10 cellular contexts compared by ENCODE assay signal in the genomic region with DNA sequence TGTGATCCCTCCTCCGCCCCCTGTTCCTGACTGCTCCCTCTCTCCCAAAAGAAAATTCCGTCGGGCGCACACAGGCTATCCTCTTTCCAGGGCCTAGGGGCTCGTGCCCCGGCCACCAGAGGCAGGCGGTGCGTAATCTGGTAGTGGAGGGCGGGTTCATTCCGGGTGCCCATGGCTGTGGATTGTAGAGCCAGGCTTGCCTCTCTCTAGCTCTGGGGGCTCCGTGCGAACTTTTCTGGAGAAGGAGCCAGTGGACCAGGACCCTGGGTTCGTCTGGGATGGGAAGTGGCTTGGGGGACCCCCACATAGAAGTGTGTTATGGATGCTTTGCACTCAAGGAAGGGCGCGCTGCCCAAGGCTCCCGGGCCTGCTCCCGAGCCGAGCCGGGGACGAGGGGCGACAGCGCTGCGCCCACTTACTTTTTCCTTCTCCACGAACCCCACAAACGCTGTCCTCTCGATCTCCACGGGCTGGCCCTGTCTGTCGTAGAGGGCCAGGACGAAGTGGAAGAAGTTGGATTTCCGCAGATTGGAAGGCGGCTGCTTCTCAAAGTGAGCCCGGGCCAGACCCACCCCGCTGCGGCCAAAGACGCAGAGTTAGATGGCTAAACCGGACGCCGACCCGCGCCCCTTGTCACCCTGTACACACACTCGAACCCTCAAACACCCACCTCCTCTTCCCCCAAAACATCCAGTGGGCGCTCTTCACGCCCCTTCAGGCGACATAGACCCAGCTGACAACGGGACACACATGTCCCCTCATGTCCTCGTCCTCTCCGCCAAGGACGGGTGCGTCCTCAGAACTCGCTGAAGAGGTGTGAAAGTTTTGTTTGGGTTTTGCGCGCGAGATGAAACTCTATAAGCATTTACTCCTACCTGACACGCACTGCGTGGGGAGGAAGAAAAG. TPM values are rescaled to one million over a fixed set of nuclear protein-coding genes. Genes with fewer than 3 reads are reported as not detected.
DNase-seq lines count a peak whose midpoint lies in the region; ATAC-seq and TF ChIP-seq lines count a peak whose summit lies in the region.
"Had no signal": no experiment of that assay in that cellular context is flagged by ENCODE, and none has a peak within 500 bp of the region (broad histone marks: within the 10 kb centered on the region; RNA-seq: fewer than 3 reads in every experiment).

No MANE protein-coding gene starts in this region.

- no peak for ATAC-seq in T-helper 17 cell

- no TSS peak for BruUV-seq in PC-9 (replicated peaks; lab: Mats Ljungman, UMichigan)

- H3K4me1 ChIP-seq in hepatocyte (ENCODE audit: insufficient read depth) (peaks cover 4% of the 10 kb centered on the region), smooth muscle cell (ENCODE audit: low read depth) (peaks cover 25% of the 10 kb centered on the region), PC-9 (replicated peaks; ENCODE audit: insufficient read depth) (no peaks in the 10 kb centered on the region)

- H3F3A ChIP-seq in smooth muscle cell (ENCODE audit: low read depth) (no peaks in the 10 kb centered on the region), PC-9 (ENCODE audit: insufficient read depth, low read depth) (no peaks in the 10 kb centered on the region)

- peak overlapping the region; percentile 94 for H3K4me3 Mint-ChIP-seq in T-helper 17 cell

- no peak for DNase-seq in T-helper 17 cell
- DNase-seq in hepatocyte (ENCODE audit: low spot score): no peak
- DNase-seq in smooth muscle cell (lab: John Stamatoyannopoulos, UW; ENCODE audit: unreplicated experiment): no peak
- no peak for DNase-seq in kidney glomerular epithelial cell (lab: John Stamatoyannopoulos, UW)
- no peak for DNase-seq in amniotic stem cell (lab: John Stamatoyannopoulos, UW)
- DNase-seq in GM19238 (ENCODE audit: insufficient read length, low spot score): no peak
- DNase-seq in PC-9: no peak
- DNase-seq: stimulated activated CD8-positive, alpha-beta memory T cell treated with anti-CD3 and anti-CD28 coated beads, Interleukin-4, amount 100 ng/mL, for 48 hours had no signal

- H3K9me3 ChIP-seq in T-helper 17 cell (ENCODE audit: control insufficient read depth, low read length, poor library complexity, severe bottlenecking) (no peaks in the 10 kb centered on the region), hepatocyte (ENCODE audit: low read depth) (no peaks in the 10 kb centered on the region), smooth muscle cell (replicated peaks; ENCODE audit: low read depth) (no peaks in the 10 kb centered on the region), PC-9 (ENCODE audit: insufficient read depth, low read depth) (no peaks in the 10 kb centered on the region)

- peaks cover 2% of the 10 kb centered on the region for H3K36me3 Mint-ChIP-seq in T-helper 17 cell (ENCODE audit: low read depth)

- H3K27ac Mint-ChIP-seq in T-helper 17 cell: no peak overlapping the region

- H3K79me2 ChIP-seq in hepatocyte (peaks cover 24% of the 10 kb centered on the region), smooth muscle cell (ENCODE audit: low read depth) (no peaks in the 10 kb centered on the region), PC-9 (ENCODE audit: low read depth) (no peaks in the 10 kb centered on the region)

- peak overlapping the region; percentile 86; the same call in 1 of the 2 replicates for H3K4me3 ChIP-seq in GM08714 (ENCODE audit: low read length)
- H3K4me3 ChIP-seq in hepatocyte: peak overlapping the region; percentile 76
- H3K4me3 ChIP-seq in smooth muscle cell: peak overlapping the region; percentile 74
- H3K4me3 ChIP-seq in PC-9: no peak overlapping the region

- TF ChIP-seq CTCF in hepatocyte (IDR thresholded peaks at IDR 0.05; ENCODE audit: poor library complexity) (no peak), smooth muscle cell (IDR thresholded peaks at IDR 0.05; ENCODE audit: borderline replicate concordance, insufficient read depth, poor library complexity, severe bottlenecking) (no peak), PC-9 (conservative IDR thresholded peaks at IDR 0.05) (no peak)

- H3K4me2 ChIP-seq in hepatocyte (peak overlapping the region; percentile 90), smooth muscle cell (peak overlapping the region; percentile 99), PC-9 (no peak overlapping the region)

- POLR2A ChIA-PET in PC-9 (lab: Charles Lee; ENCODE audit: unreplicated experiment): interaction anchor here (0.5 kb wide), 1 partner anchor 148 kb away, joined by 5 read pairs; no protein-coding TSS in a partner anchor

- no peaks in the 10 kb centered on the region for H3K36me3 ChIP-seq in hepatocyte (replicated peaks; ENCODE audit: insufficient read depth, low read depth)
- no peaks in the 10 kb centered on the region for H3K36me3 ChIP-seq in smooth muscle cell (ENCODE audit: low read depth)
- H3K36me3 ChIP-seq in PC-9 (ENCODE audit: low read depth): no peaks in the 10 kb centered on the region

- H3K9me2 ChIP-seq in hepatocyte (replicated peaks; ENCODE audit: insufficient read depth): no peaks in the 10 kb centered on the region
- H3K9me2 ChIP-seq in PC-9 (ENCODE audit: insufficient read depth): no peaks in the 10 kb centered on the region

- H2AFZ ChIP-seq in hepatocyte (no peak overlapping the region), smooth muscle cell (ENCODE audit: low read depth) (no peak overlapping the region), PC-9 (no peak overlapping the region)

- intact Hi-C loops in PC-9 (cut with micrococcal nuclease; ENCODE audit: unreplicated experiment): loop anchor here (10.0 kb wide), 1 partner anchor 1322 kb away; no protein-coding TSS in a partner anchor

- H3K27me3 Mint-ChIP-seq in T-helper 17 cell: peaks cover 68% of the 10 kb centered on the region

- no peak overlapping the region for H3K9ac ChIP-seq in smooth muscle cell (ENCODE audit: low read depth)

- peaks cover 80% of the 10 kb centered on the region for H3K27me3 ChIP-seq in hepatocyte
- peaks cover 85% of the 10 kb centered on the region for H3K27me3 ChIP-seq in smooth muscle cell (ENCODE audit: low read depth)
- peaks cover 30% of the 10 kb centered on the region; the same call in 1 of the 2 replicates for H3K27me3 ChIP-seq in PC-9 (ENCODE audit: insufficient read depth, low read depth)

- H4K20me1 ChIP-seq in hepatocyte (ENCODE audit: insufficient read depth, poor library complexity, severe bottlenecking) (peaks cover 7% of the 10 kb centered on the region), smooth muscle cell (ENCODE audit: low read depth) (peaks cover 9% of the 10 kb centered on the region), PC-9 (ENCODE audit: insufficient read depth) (no peaks in the 10 kb centered on the region)

- CTCF ChIA-PET in PC-9 (lab: Charles Lee): no interaction called here

- 11% methylated on average over 54 of the region's 55 CpGs for WGBS in hepatocyte (ENCODE audit: low lambda C conversion rate, missing lambda C conversion rate)
- 10% methylated on average over 54 of the region's 55 CpGs for WGBS in smooth muscle cell (ENCODE audit: low lambda C conversion rate)

- no peak overlapping the region for H3K27ac ChIP-seq in hepatocyte
- no peak overlapping the region for H3K27ac ChIP-seq in smooth muscle cell (ENCODE audit: low read depth)
- no peak overlapping the region for H3K27ac ChIP-seq in PC-9

- H3K4me1 Mint-ChIP-seq in T-helper 17 cell: peaks cover 35% of the 10 kb centered on the region

RNA-seq across cellular contexts. Expression of gene EBF1, which starts 2.9 kb away (rescaled TPM):
- total RNA-seq in T-helper 17 cell (1 to 10 TPM in 1 of 2 donors, not detected in 1; 2.3 TPM), hepatocyte (6.5 and 12.1 TPM in 2 replicates), smooth muscle cell (1.6 and 2.3 TPM in 2 replicates), PC-9 (2021) (not detected in 2 replicates)
- polyA plus RNA-seq in hepatocyte (7.8 and 9.4 TPM in 2 replicates), smooth muscle cell (1.5 and 3.3 TPM in 2 replicates)
- total RNA-seq: RPMI7951 had no signal
